In genomic region chr5:156913355-156913718, GRCh38 we compare ENCODE assay signal across 1 cellular context.
TF ChIP-seq lines count a peak whose summit lies in the region.

No MANE protein-coding gene starts in this region.

TF ChIP-seq in HepG2, 621 proteins besides CTCF, POLR2A, EP300 and RAD21:
- TF ChIP-seq CHD4 (IDR thresholded peaks at IDR 0.05; ENCODE audit: borderline replicate concordance, low read length) (no peak), ZFAT (CRISPR knock-in tag; conservative IDR thresholded peaks at IDR 0.05) (no peak), NFYB (CRISPR knock-in tag; IDR thresholded peaks at IDR 0.05) (no peak), ZNF251 (CRISPR knock-in tag; IDR thresholded peaks at IDR 0.05) (no peak), ZFP62 (CRISPR knock-in tag; IDR thresholded peaks at IDR 0.05) (no peak), ZBTB44 (CRISPR knock-in tag; IDR thresholded peaks at IDR 0.05) (no peak), ZBTB20 (CRISPR knock-in tag; IDR thresholded peaks at IDR 0.05; ENCODE audit: borderline replicate concordance, low read depth) (no peak)
- TF ChIP-seq, protein P1, sequence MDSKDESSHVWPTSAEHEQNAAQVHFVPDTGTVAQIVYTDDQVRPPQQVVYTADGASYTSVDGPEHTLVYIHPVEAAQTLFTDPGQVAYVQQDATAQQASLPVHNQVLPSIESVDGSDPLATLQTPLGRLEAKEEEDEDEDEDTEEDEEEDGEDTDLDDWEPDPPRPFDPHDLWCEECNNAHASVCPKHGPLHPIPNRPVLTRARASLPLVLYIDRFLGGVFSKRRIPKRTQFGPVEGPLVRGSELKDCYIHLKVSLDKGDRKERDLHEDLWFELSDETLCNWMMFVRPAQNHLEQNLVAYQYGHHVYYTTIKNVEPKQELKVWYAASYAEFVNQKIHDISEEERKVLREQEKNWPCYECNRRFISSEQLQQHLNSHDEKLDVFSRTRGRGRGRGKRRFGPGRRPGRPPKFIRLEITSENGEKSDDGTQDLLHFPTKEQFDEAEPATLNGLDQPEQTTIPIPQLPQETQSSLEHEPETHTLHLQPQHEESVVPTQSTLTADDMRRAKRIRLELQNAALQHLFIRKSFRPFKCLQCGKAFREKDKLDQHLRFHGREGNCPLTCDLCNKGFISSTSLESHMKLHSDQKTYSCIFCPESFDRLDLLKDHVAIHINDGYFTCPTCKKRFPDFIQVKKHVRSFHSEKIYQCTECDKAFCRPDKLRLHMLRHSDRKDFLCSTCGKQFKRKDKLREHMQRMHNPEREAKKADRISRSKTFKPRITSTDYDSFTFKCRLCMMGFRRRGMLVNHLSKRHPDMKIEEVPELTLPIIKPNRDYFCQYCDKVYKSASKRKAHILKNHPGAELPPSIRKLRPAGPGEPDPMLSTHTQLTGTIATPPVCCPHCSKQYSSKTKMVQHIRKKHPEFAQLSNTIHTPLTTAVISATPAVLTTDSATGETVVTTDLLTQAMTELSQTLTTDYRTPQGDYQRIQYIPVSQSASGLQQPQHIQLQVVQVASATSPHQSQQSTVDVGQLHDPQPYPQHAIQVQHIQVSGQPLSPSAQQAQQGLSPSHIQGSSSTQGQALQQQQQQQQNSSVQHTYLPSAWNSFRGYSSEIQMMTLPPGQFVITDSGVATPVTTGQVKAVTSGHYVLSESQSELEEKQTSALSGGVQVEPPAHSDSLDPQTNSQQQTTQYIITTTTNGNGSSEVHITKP (CRISPR knock-in tag; IDR thresholded peaks at IDR 0.05; ENCODE audit: low read depth): no peak
- TF ChIP-seq, protein P2, sequence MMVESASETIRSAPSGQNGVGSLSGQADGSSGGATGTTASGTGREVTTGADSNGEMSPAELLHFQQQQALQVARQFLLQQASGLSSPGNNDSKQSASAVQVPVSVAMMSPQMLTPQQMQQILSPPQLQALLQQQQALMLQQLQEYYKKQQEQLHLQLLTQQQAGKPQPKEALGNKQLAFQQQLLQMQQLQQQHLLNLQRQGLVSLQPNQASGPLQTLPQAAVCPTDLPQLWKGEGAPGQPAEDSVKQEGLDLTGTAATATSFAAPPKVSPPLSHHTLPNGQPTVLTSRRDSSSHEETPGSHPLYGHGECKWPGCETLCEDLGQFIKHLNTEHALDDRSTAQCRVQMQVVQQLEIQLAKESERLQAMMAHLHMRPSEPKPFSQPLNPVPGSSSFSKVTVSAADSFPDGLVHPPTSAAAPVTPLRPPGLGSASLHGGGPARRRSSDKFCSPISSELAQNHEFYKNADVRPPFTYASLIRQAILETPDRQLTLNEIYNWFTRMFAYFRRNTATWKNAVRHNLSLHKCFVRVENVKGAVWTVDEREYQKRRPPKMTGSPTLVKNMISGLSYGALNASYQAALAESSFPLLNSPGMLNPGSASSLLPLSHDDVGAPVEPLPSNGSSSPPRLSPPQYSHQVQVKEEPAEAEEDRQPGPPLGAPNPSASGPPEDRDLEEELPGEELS (CRISPR knock-in tag; IDR thresholded peaks at IDR 0.05): no peak
